In genomic region chr4:81743731-81744465, GRCh38 we compare ENCODE assay signal across 20 cellular contexts.
"Had no signal": no experiment of that assay in that cellular context is flagged by ENCODE, and none has a peak within 500 bp of the region (broad histone marks: within the 10 kb centered on the region; RNA-seq: fewer than 3 reads in every experiment).

No MANE protein-coding gene starts in this region.

- H3K4me1 ChIP-seq: gastrocnemius medialis, psoas muscle, suprapubic skin had no signal

- H3K27ac Mint-ChIP-seq: activated CD4-positive, alpha-beta T cell treated with anti-CD3 and anti-CD28 coated beads, Interleukin-2, amount 10 ng/mL, durations not matched to agents 24 days and 14 days; activated CD8-positive, alpha-beta T cell treated with anti-CD3 and anti-CD28 coated beads, Interleukin-2, amount 10 ng/mL, durations not matched to agents 7 days and 5 days; activated naive CD4-positive, alpha-beta T cell treated with anti-CD3 and anti-CD28 coated beads, Interleukin-2, amount 50 U/mL, for 72 hours; activated T-cell treated with anti-CD3 and anti-CD28 coated beads, Interleukin-2, amount 50 U/mL, for 72 hours; stimulated activated naive CD8-positive, alpha-beta T cell treated with anti-CD3 and anti-CD28 coated beads, Interleukin-15, Interleukin-2, amounts not matched to agents 100 ng/mL and 50 ng/mL, for 24 hours had no signal

- H3K4me3 ChIP-seq: gastrocnemius medialis, psoas muscle, spleen, suprapubic skin had no signal

- H3K9me3 Mint-ChIP-seq: activated CD4-positive, alpha-beta T cell treated with anti-CD3 and anti-CD28 coated beads, Interleukin-2, amount 10 ng/mL, durations not matched to agents 24 days and 14 days; activated naive CD4-positive, alpha-beta T cell treated with anti-CD3 and anti-CD28 coated beads, Interleukin-2, amount 50 U/mL, for 72 hours; activated T-cell treated with anti-CD3 and anti-CD28 coated beads, Interleukin-2, amount 50 U/mL, for 72 hours; stimulated activated naive CD8-positive, alpha-beta T cell treated with anti-CD3 and anti-CD28 coated beads, Interleukin-15, Interleukin-2, amounts not matched to agents 100 ng/mL and 50 ng/mL, for 24 hours had no signal

- DNase-seq: activated CD4-positive, alpha-beta T cell treated with anti-CD3 and anti-CD28 coated beads, Interleukin-2, amount 10 ng/mL, durations not matched to agents 24 days and 14 days; activated CD4-positive, CD25-positive, alpha-beta regulatory T cell; activated CD8-positive, alpha-beta memory T cell treated with anti-CD3 and anti-CD28 coated beads, Interleukin-2, amount 50 U/mL, for 48 hours; activated CD8-positive, alpha-beta T cell treated with anti-CD3 and anti-CD28 coated beads, Interleukin-2, amount 10 ng/mL, durations not matched to agents 7 days and 5 days; activated gamma-delta T cell; activated T-cell treated with anti-CD3 and anti-CD28 coated beads, Interleukin-2, amount 50 U/mL, for 72 hours; central memory CD4-positive, alpha-beta T cell; effector memory CD4-positive, alpha-beta T cell; gastrocnemius medialis; islet precursor cell; naive thymus-derived CD4-positive, alpha-beta T cell; occipital lobe; psoas muscle; spleen had no signal

- H3K36me3 Mint-ChIP-seq: activated naive CD4-positive, alpha-beta T cell treated with anti-CD3 and anti-CD28 coated beads, Interleukin-2, amount 50 U/mL, for 72 hours had no signal

- H3K9me3 ChIP-seq: gastrocnemius medialis, psoas muscle, spleen, suprapubic skin had no signal

- H3K36me3 ChIP-seq: gastrocnemius medialis, spleen, suprapubic skin had no signal

- H3K27me3 ChIP-seq: gastrocnemius medialis, spleen, suprapubic skin had no signal

- H3K4me3 Mint-ChIP-seq: activated CD4-positive, alpha-beta T cell treated with anti-CD3 and anti-CD28 coated beads, Interleukin-2, amount 10 ng/mL, durations not matched to agents 24 days and 14 days; activated CD8-positive, alpha-beta T cell treated with anti-CD3 and anti-CD28 coated beads, Interleukin-2, amount 10 ng/mL, durations not matched to agents 7 days and 5 days; activated T-cell treated with anti-CD3 and anti-CD28 coated beads, Interleukin-2, amount 50 U/mL, for 72 hours; naive thymus-derived CD4-positive, alpha-beta T cell; stimulated activated naive CD8-positive, alpha-beta T cell treated with anti-CD3 and anti-CD28 coated beads, Interleukin-15, Interleukin-2, amounts not matched to agents 100 ng/mL and 50 ng/mL, for 24 hours had no signal

- H3K27ac ChIP-seq: epithelial cell of prostate, gastrocnemius medialis, psoas muscle, spleen, suprapubic skin had no signal

- ATAC-seq: activated CD8-positive, alpha-beta T cell treated with anti-CD3 and anti-CD28 coated beads, Interleukin-2, amount 10 ng/mL, durations not matched to agents 7 days and 5 days; activated naive CD4-positive, alpha-beta T cell treated with anti-CD3 and anti-CD28 coated beads, Interleukin-2, amount 50 U/mL, for 72 hours; activated T-cell treated with anti-CD3 and anti-CD28 coated beads, Interleukin-2, amount 50 U/mL, for 72 hours; gastrocnemius medialis; left lobe of liver; naive thymus-derived CD4-positive, alpha-beta T cell; psoas muscle; sciatic nerve had no signal

- H3K27me3 Mint-ChIP-seq: activated CD4-positive, alpha-beta T cell treated with anti-CD3 and anti-CD28 coated beads, Interleukin-2, amount 10 ng/mL, durations not matched to agents 24 days and 14 days; naive thymus-derived CD4-positive, alpha-beta T cell; stimulated activated naive CD8-positive, alpha-beta T cell treated with anti-CD3 and anti-CD28 coated beads, Interleukin-15, Interleukin-2, amounts not matched to agents 100 ng/mL and 50 ng/mL, for 24 hours had no signal
